In genomic region chr6:165725201-165725600, GRCh38 we compare ENCODE assay signal across 21 cellular contexts.
DNase-seq lines count a peak whose midpoint lies in the region; ATAC-seq, FAIRE-seq and TF ChIP-seq lines count a peak whose summit lies in the region.
"Had no signal": no experiment of that assay in that cellular context is flagged by ENCODE, and none has a peak within 500 bp of the region (broad histone marks: within the 10 kb centered on the region; RNA-seq: fewer than 3 reads in every experiment).

No MANE protein-coding gene starts in this region.

- no peak overlapping the region for H4K5ac ChIP-seq in H1 (ENCODE audit: insufficient read length, low read depth, low read length)

- H2BK12ac ChIP-seq in H1 (ENCODE audit: low read depth, low read length) = no peak overlapping the region

- no peak overlapping the region for H3K9ac ChIP-seq in H1 (replicated peaks in 1 of 4; ENCODE audit: extremely low read depth in 1 of 4, low read depth in 3 of 4, low read length in 3 of 4)

- H2BK5ac ChIP-seq in H1 (ENCODE audit: low read depth, low read length) = no peak overlapping the region

- H2AFZ ChIP-seq in H1 (ENCODE audit: low read length) = no peak overlapping the region

- H3K56ac ChIP-seq in H1 (replicated peaks; ENCODE audit: insufficient read length, low read depth, low read length) = no peak overlapping the region

- H2AK5ac ChIP-seq in H1 (ENCODE audit: low read depth, low read length) = no peak overlapping the region

- H4K8ac ChIP-seq in H1 (ENCODE audit: extremely low read depth, insufficient read depth, low read length) = no peak overlapping the region

- no peak overlapping the region for H3K4me3 ChIP-seq in H1 (ENCODE audit: extremely low read depth in 1 of 4, insufficient read depth in 2 of 4, low read depth in 3 of 4, low read length in 4 of 4)
- H3K4me3 ChIP-seq: SJSA1, tibial artery had no signal

- H4K20me1 ChIP-seq in H1 (replicated peaks in 1 of 2; ENCODE audit: control insufficient read depth in 1 of 2, insufficient read depth in 2 of 2, low read length in 2 of 2) = no peaks in the 10 kb centered on the region

- CTCF ChIA-PET in H1 (lab: Charles Lee; ENCODE audit: partially characterized antibody) = interaction anchor here (0.9 to 10.1 kb wide), 8 partner anchors 9 to 380 kb away, joined by 3 to 92 read pairs (median 6); no protein-coding TSS in a partner anchor

- TF ChIP-seq POLR2A in H1 (IDR thresholded peaks at IDR 0.05; ENCODE audit: control extremely low read depth in 1 of 2, low read depth in 2 of 2, low read length in 2 of 2) = no peak

- H3K9me3 ChIP-seq in H1 (ENCODE audit: insufficient read depth in 2 of 2, low read depth in 1 of 2, low read length in 1 of 2) = no peaks in the 10 kb centered on the region
- H3K9me3 ChIP-seq: SJSA1, tibial artery had no signal

- no peak for TF ChIP-seq EP300 in H1 (IDR thresholded peaks at IDR 0.05; ENCODE audit: borderline replicate concordance in 1 of 2, low read depth in 2 of 2, low read length in 2 of 2)

- no peaks in the 10 kb centered on the region for H3K27me3 ChIP-seq in H1 (replicated peaks in 1 of 4; ENCODE audit: control insufficient read depth in 3 of 4, extremely low read depth in 1 of 4, insufficient read depth in 3 of 4, low read length in 3 of 4)
- H3K27me3 ChIP-seq: SJSA1, tibial artery had no signal

- no peaks in the 10 kb centered on the region for H3K79me1 ChIP-seq in H1 (ENCODE audit: low read depth, low read length)

- 86% methylated on average over 7 of the region's 7 CpGs; no CpG with 5 or more reads in 1 of the 2 experiments for WGBS in H1 (ENCODE audit: extremely low coverage in 1 of 2, insufficient coverage in 1 of 2, insufficient read length in 1 of 2, insufficient replicate concordance in 2 of 2, low coverage in 1 of 2, low lambda C conversion rate in 2 of 2, missing lambda C conversion rate in 1 of 2), 2 experiments

- FAIRE-seq in H1 (lab: Jason Lieb, UNC) = no peak
- FAIRE-seq: frontal cortex, keratinocyte had no signal

- no peak overlapping the region for H3K27ac ChIP-seq in H1 (ENCODE audit: low read depth, low read length)
- H3K27ac ChIP-seq: SJSA1, tibial artery had no signal

- peak; percentile 3 for TF ChIP-seq CTCF in GM12873 (IDR thresholded peaks at IDR 0.05; ENCODE audit: insufficient read depth, low read depth, low read length, missing control alignments)
- TF ChIP-seq CTCF in H1 (IDR thresholded peaks at IDR 0.05; ENCODE audit: control extremely low read depth in 1 of 3, insufficient read depth in 1 of 3, low read depth in 1 of 3, low read length in 3 of 3) = peak; percentile 37 to 81 (median 54)

- H2BK120ac ChIP-seq in H1 (replicated peaks; ENCODE audit: low read depth, low read length) = no peak overlapping the region

- no peak overlapping the region for H2BK15ac ChIP-seq in H1 (ENCODE audit: low read length)

- no peak overlapping the region for H3K4ac ChIP-seq in H1 (replicated peaks; ENCODE audit: insufficient read length, low read depth, low read length)

- DNase-seq in ACHN (peak; percentile 19), NAMALWA (ENCODE audit: low spot score) (peak; percentile 51), H1 (ENCODE audit: low read depth in 1 of 2, low spot score in 2 of 2) (peak in 1 of 2 experiments; percentile 25), NCI-H2227 treated with DMSO at 0.1 percent for 48 hours (lab: John Stamatoyannopoulos, UW) (no peak), HuH-7 (ENCODE audit: low spot score) (no peak)
- DNase-seq: activated CD4-positive, alpha-beta T cell treated with anti-CD3 and anti-CD28 coated beads, Interleukin-2, amount 10 ng/mL, durations not matched to agents 24 days and 14 days; CD4-positive, alpha-beta memory T cell; effector CD4-positive, alpha-beta T cell; GF-D8; hippocampal formation; NCI-H2171 treated with DMSO at 0.1 percent for 48 hours; NCI-H526 treated with DMSO at 0.1 percent for 48 hours; stimulated activated CD4-positive, alpha-beta T cell treated with anti-CD3 and anti-CD28 coated beads, Interleukin-4, amount 100 ng/mL, for 1 hour; stimulated activated naive CD4-positive, alpha-beta T cell treated with Interleukin-2 at 50 U/mL for 16 hours; tibial artery had no signal

- POLR2A ChIA-PET in H1 (lab: Charles Lee; ENCODE audit: partially characterized antibody) = no interaction called here

- peak; percentile 40 to 55 for TF ChIP-seq RAD21 in H1 (IDR thresholded peaks at IDR 0.05 in 1 of 2, conservative IDR thresholded peaks at IDR 0.05 in 1 of 2; ENCODE audit: low read depth in 2 of 2, low read length in 2 of 2)

- H3K23me2 ChIP-seq in H1 (ENCODE audit: low read depth, low read length) = no peaks in the 10 kb centered on the region

- H3K4me1 ChIP-seq in H1 (replicated peaks in 1 of 4; ENCODE audit: control insufficient read depth in 3 of 4, insufficient read depth in 4 of 4, low read length in 3 of 4) = peaks cover 0 to 3% (median 2%) of the 10 kb centered on the region in 4 experiments; a peak in 3 of 7 replicates
- H3K4me1 ChIP-seq: tibial artery had no signal

- in situ Hi-C loops in ACHN (cut with HindIII; ENCODE audit: low pct_ligation_motif_present, low pct_unique_long_range_greater_than_20kb, low sequenced_read_pairs) = no loop called here

- no peak overlapping the region for H2BK20ac ChIP-seq in H1 (ENCODE audit: low read length)

- no peaks in the 10 kb centered on the region for H3K36me3 ChIP-seq in H1 (ENCODE audit: control insufficient read depth in 2 of 4, insufficient read depth in 4 of 4, low read length in 3 of 4)
- H3K36me3 ChIP-seq: SJSA1, tibial artery had no signal

- H3K4me2 ChIP-seq in H1 (ENCODE audit: insufficient read depth in 1 of 2, low read depth in 2 of 2, low read length in 2 of 2) = no peak overlapping the region

- no peak overlapping the region for H3K23ac ChIP-seq in H1 (ENCODE audit: insufficient read length)

- no peak for ATAC-seq in HG03521 (IDR thresholded peaks at IDR 0.05; ENCODE audit: unreplicated experiment)
- ATAC-seq in GM18502 (IDR thresholded peaks at IDR 0.05; ENCODE audit: poor library complexity, unreplicated experiment) = no peak

- no peak overlapping the region for H3K18ac ChIP-seq in H1 (ENCODE audit: extremely low read depth, low read length)

- H3K79me2 ChIP-seq in H1 (ENCODE audit: control insufficient read depth in 1 of 2, insufficient read depth in 2 of 2, low read length in 2 of 2) = no peaks in the 10 kb centered on the region

- H4K91ac ChIP-seq in H1 (replicated peaks; ENCODE audit: insufficient read length, low read length) = no peak overlapping the region

- no peak overlapping the region for H3K14ac ChIP-seq in H1 (ENCODE audit: insufficient read length)

TF ChIP-seq in H1, 55 proteins besides CTCF, POLR2A, EP300 and RAD21:
- no peak for TF ChIP-seq FOSL1 (IDR thresholded peaks at IDR 0.05; ENCODE audit: insufficient read depth, low read depth, low read length)
- TF ChIP-seq MAX (IDR thresholded peaks at IDR 0.05) = no peak
- TF ChIP-seq SIN3A (conservative IDR thresholded peaks at IDR 0.05 in 1 of 2, IDR thresholded peaks at IDR 0.05 in 1 of 2; ENCODE audit: low read depth in 1 of 2, low read length in 2 of 2) = no peak
- no peak for TF ChIP-seq NRF1 (IDR thresholded peaks at IDR 0.05; ENCODE audit: low read depth, low read length)
- TF ChIP-seq SIRT6 (IDR thresholded peaks at IDR 0.05; ENCODE audit: low read length) = no peak
- no peak for TF ChIP-seq MAFK (IDR thresholded peaks at IDR 0.05; ENCODE audit: low read depth, low read length)
- no peak for TF ChIP-seq E2F6 (IDR thresholded peaks at IDR 0.05)
- no peak for TF ChIP-seq RFX5 (IDR thresholded peaks at IDR 0.05; ENCODE audit: borderline replicate concordance, low read depth, low read length)
- no peak for TF ChIP-seq NANOG (IDR thresholded peaks at IDR 0.05; ENCODE audit: insufficient read depth, low read depth, low read length, poor library complexity, severe bottlenecking)
- no peak for TF ChIP-seq KDM4A (IDR thresholded peaks at IDR 0.05; ENCODE audit: low read depth, low read length, severe bottlenecking)

Comparison
In these comparisons a context has a peak if more than half of its experiments do, and no peak if none do; other contexts are left out.
1. DNase-seq: peak in ACHN (single experiment) and NAMALWA (single experiment); none in NCI-H2227 treated with DMSO at 0.1 percent for 48 hours (single experiment) and HuH-7 (single experiment).